In genomic region chr7:23268746-23269145, GRCh38 we compare ENCODE assay signal across 20 cellular contexts. TPM values are rescaled to one million over a fixed set of nuclear protein-coding genes. Genes with fewer than 3 reads are reported as not detected.
DNase-seq lines count a peak whose midpoint lies in the region; ATAC-seq, FAIRE-seq and TF ChIP-seq lines count a peak whose summit lies in the region.
"Had no signal": no experiment of that assay in that cellular context is flagged by ENCODE, and none has a peak within 500 bp of the region (broad histone marks: within the 10 kb centered on the region; RNA-seq: fewer than 3 reads in every experiment).

No MANE protein-coding gene starts in this region.

- H3K14ac ChIP-seq in IMR-90 (replicated peaks; ENCODE audit: low read depth, low read length), result no peak overlapping the region

- H3K4me2 ChIP-seq in IMR-90 (ENCODE audit: low read depth, low read length), result no peak overlapping the region
- H3K4me2 ChIP-seq: PC-9 had no signal

- no peak overlapping the region for H3K4ac ChIP-seq in IMR-90 (ENCODE audit: low read depth, low read length)

- in situ Hi-C loops in IMR-90 (cut with MboI; ENCODE audit: low sequenced_read_pairs), result no loop called here

- H2BK20ac ChIP-seq in IMR-90 (ENCODE audit: low read depth, low read length), result no peak overlapping the region

- H3K4me3 ChIP-seq in IMR-90 (ENCODE audit: insufficient read depth, low read depth, low read length) (no peak overlapping the region), bronchial epithelial cell (ENCODE audit: low read depth, low read length) (no peak overlapping the region), left ventricle myocardium inferior (no peak overlapping the region), esophagus muscularis mucosa (no peak overlapping the region)
- H3K4me3 ChIP-seq: GM12878, PC-9, SJCRH30 had no signal

- H3K27me3 Mint-ChIP-seq in progenitor cell of endocrine pancreas, result peaks cover 9% of the 10 kb centered on the region

- H4K91ac ChIP-seq in IMR-90 (ENCODE audit: insufficient read depth, low read depth, low read length), result no peak overlapping the region

- TF ChIP-seq RAD21 in IMR-90 (IDR thresholded peaks at IDR 0.05; ENCODE audit: low read length), result no peak

- H3K36me3 ChIP-seq in IMR-90 (ENCODE audit: control insufficient read depth, insufficient read depth, low read length) (no peaks in the 10 kb centered on the region), bronchial epithelial cell (ENCODE audit: control insufficient read depth, insufficient read depth, low read length) (no peaks in the 10 kb centered on the region), left ventricle myocardium inferior (peaks cover 66% of the 10 kb centered on the region), esophagus muscularis mucosa (peaks cover 0 to 33% (median 8%) of the 10 kb centered on the region in 4 donors)
- H3K36me3 ChIP-seq: SJCRH30 had no signal

- H3K18ac ChIP-seq in IMR-90 (ENCODE audit: low read depth, low read length), result no peak overlapping the region

- no peak overlapping the region for H4K5ac ChIP-seq in IMR-90 (ENCODE audit: low read depth, low read length)

- ATAC-seq in IMR-90 (ENCODE audit: low read depth) (no peak), GM21786 (IDR thresholded peaks at IDR 0.05; ENCODE audit: unreplicated experiment) (no peak)
- ATAC-seq: GM12878, HCT116 had no signal

- CTCF ChIA-PET in IMR-90 (lab: Yijun Ruan, JAX), result no interaction called here

- H3K9ac ChIP-seq in IMR-90 (ENCODE audit: low read depth, low read length), result no peak overlapping the region

- no peak for FAIRE-seq in bronchial epithelial cell (lab: Jason Lieb, UNC)
- FAIRE-seq: GM12878, GM19239 had no signal

- H3K9me3 ChIP-seq in IMR-90 (ENCODE audit: control insufficient read depth, insufficient read depth, low read length) (0 out of 2 replicates have a peak, but pooled peaks cover 2% of the 10 kb centered on the region), left ventricle myocardium inferior (replicated peaks) (no peaks in the 10 kb centered on the region), esophagus muscularis mucosa (no peaks in the 10 kb centered on the region)
- H3K9me3 ChIP-seq: SJCRH30 had no signal

- no peak overlapping the region for H2BK5ac ChIP-seq in IMR-90 (ENCODE audit: low read depth, low read length, poor library complexity, severe bottlenecking)

- H2AFZ ChIP-seq in IMR-90 (replicated peaks; ENCODE audit: low read length, poor library complexity), result no peak overlapping the region
- H2AFZ ChIP-seq: PC-9 had no signal

- H3K4me3 Mint-ChIP-seq in progenitor cell of endocrine pancreas (ENCODE audit: low read depth), result no peak overlapping the region

- peaks cover 4% of the 10 kb centered on the region for H3K4me1 Mint-ChIP-seq in progenitor cell of endocrine pancreas (ENCODE audit: low read depth)

- intact Hi-C loops in IMR-90 (cut with micrococcal nuclease), result no loop called here
- intact Hi-C loops in left ventricle myocardium inferior (cut with micrococcal nuclease), result loop anchor here (10.0 kb wide), 1 partner anchor 84 kb away; the partner anchor contains the start of gene NUP42
- intact Hi-C loops in esophagus muscularis mucosa (cut with DNase I), result loop anchor here (5.0 kb wide), 1 partner anchor 189 kb away; no protein-coding TSS in a partner anchor

- WGBS in IMR-90 (ENCODE audit: extremely low coverage in 2 of 2, insufficient read length in 1 of 2), 2 experiments, result 92% methylated on average over 2 of the region's 4 CpGs; no CpG with 5 or more reads in 1 of the 2 experiments
- 85% methylated on average over 3 of the region's 4 CpGs for WGBS in esophagus muscularis mucosa

- H4K20me1 ChIP-seq in IMR-90 (ENCODE audit: insufficient read depth, low read length), result no peaks in the 10 kb centered on the region

- peaks cover 2% of the 10 kb centered on the region; the same call in 1 of the 2 replicates for H3K4me1 ChIP-seq in IMR-90 (ENCODE audit: control insufficient read depth, insufficient read depth, low read length)
- peaks cover 20% of the 10 kb centered on the region for H3K4me1 ChIP-seq in left ventricle myocardium inferior
- H3K4me1 ChIP-seq in esophagus muscularis mucosa, result peaks cover 0 to 8% (median 3%) of the 10 kb centered on the region in 4 donors

- TF ChIP-seq EP300 in esophagus muscularis mucosa (IDR thresholded peaks at IDR 0.05), result no peak

- H3K27ac ChIP-seq in IMR-90 (ENCODE audit: insufficient read depth, low read length), result no peak overlapping the region
- peak overlapping the region; percentile 50 for H3K27ac ChIP-seq in left ventricle myocardium inferior (replicated peaks)
- no peak overlapping the region for H3K27ac ChIP-seq in esophagus muscularis mucosa (replicated peaks in 1 of 4)
- H3K27ac ChIP-seq: PC-9, RWPE1, SJCRH30 had no signal

- H3K27me3 ChIP-seq in IMR-90 (ENCODE audit: control insufficient read depth, insufficient read depth, low read length) (peaks cover 20% of the 10 kb centered on the region), bronchial epithelial cell (ENCODE audit: control insufficient read depth, insufficient read depth, low read length) (peaks cover 11% of the 10 kb centered on the region), left ventricle myocardium inferior (ENCODE audit: low read depth) (no peaks in the 10 kb centered on the region), esophagus muscularis mucosa (peaks cover 0 to 5% (median 0%) of the 10 kb centered on the region in 4 donors)

- POLR2A ChIA-PET in IMR-90 (lab: Charles Lee; ENCODE audit: unreplicated experiment), result no interaction called here

- H3K9me1 ChIP-seq in IMR-90 (ENCODE audit: insufficient read depth, low read length), result peaks cover 2% of the 10 kb centered on the region; the same call in 1 of the 2 replicates

- no peak overlapping the region for H3K56ac ChIP-seq in IMR-90 (ENCODE audit: extremely low read depth, insufficient read depth, low read length)

- TF ChIP-seq POLR2A in IMR-90 (IDR thresholded peaks at IDR 0.05; ENCODE audit: low read depth, low read length) (no peak), esophagus muscularis mucosa (IDR thresholded peaks at IDR 0.05; ENCODE audit: low read depth) (no peak)

- no peaks in the 10 kb centered on the region for H3K36me3 Mint-ChIP-seq in progenitor cell of endocrine pancreas (ENCODE audit: insufficient read depth)

- H2AK9ac ChIP-seq in IMR-90 (replicated peaks; ENCODE audit: low read depth, low read length, poor library complexity), result no peak overlapping the region

- H4K8ac ChIP-seq in IMR-90 (ENCODE audit: low read depth in 2 of 2, low read length in 2 of 2), result no peak overlapping the region

- BruUV-seq in IMR-90 (replicated peaks; lab: Mats Ljungman, UMichigan), result no TSS peak

- TF ChIP-seq CTCF in IMR-90 (conservative IDR thresholded peaks at IDR 0.05; ENCODE audit: low read depth, low read length) (no peak), bronchial epithelial cell (IDR thresholded peaks at IDR 0.05; ENCODE audit: insufficient read depth, low read length, severe bottlenecking) (no peak), left ventricle myocardium inferior (IDR thresholded peaks at IDR 0.05; ENCODE audit: borderline replicate concordance) (no peak), esophagus muscularis mucosa (IDR thresholded peaks at IDR 0.05) (no peak), progenitor cell of endocrine pancreas (IDR thresholded peaks at IDR 0.05; ENCODE audit: unreplicated experiment) (no peak)

- H2BK15ac ChIP-seq in IMR-90 (ENCODE audit: low read depth, low read length), result no peak overlapping the region

- dilution Hi-C loops in IMR-90 (cut with HindIII; ENCODE audit: low sequenced_read_pairs, unreplicated experiment), result no loop called here

- no peaks in the 10 kb centered on the region for H3K9me3 Mint-ChIP-seq in progenitor cell of endocrine pancreas (ENCODE audit: low read depth)

- H3K27ac Mint-ChIP-seq in progenitor cell of endocrine pancreas, result no peak overlapping the region

- DNase-seq in EH (ENCODE audit: low read depth), result peak; percentile 3
- DNase-seq in IMR-90, result peak; percentile 6
- DNase-seq in bronchial epithelial cell (ENCODE audit: low read depth), result peak; percentile 36
- peak; percentile 38 for DNase-seq in left ventricle myocardium inferior
- DNase-seq in esophagus muscularis mucosa (ENCODE audit: extremely low spot score), result no peak
- DNase-seq in progenitor cell of endocrine pancreas (ENCODE audit: low spot score, unreplicated experiment), result no peak
- DNase-seq: DMS 273 treated with DMSO at 0.1 percent for 48 hours, EL, GOT3, NCI-H1417, NCI-H187 treated with DMSO at 0.1 percent for 48 hours, NCI-H2227 treated with DMSO at 0.1 percent for 48 hours, NCI-H524, SJCRH30 had no signal

- no peak overlapping the region for H3K23ac ChIP-seq in IMR-90 (ENCODE audit: low read depth, low read length)

- no peak overlapping the region for H2BK120ac ChIP-seq in IMR-90 (ENCODE audit: low read depth, low read length)

- H2AK5ac ChIP-seq in IMR-90 (ENCODE audit: low read depth, low read length), result no peak overlapping the region

- H3K79me1 ChIP-seq in IMR-90 (ENCODE audit: low read depth in 1 of 2, low read length in 2 of 2), result no peaks in the 10 kb centered on the region

TF ChIP-seq in IMR-90, 13 proteins besides CTCF, POLR2A, EP300 and RAD21 (continues in another document):
- TF ChIP-seq RFX5 (IDR thresholded peaks at IDR 0.05; ENCODE audit: low read depth, low read length) (no peak), CEBPB (IDR thresholded peaks at IDR 0.05; ENCODE audit: low read depth, low read length) (no peak), MAFK (IDR thresholded peaks at IDR 0.05; ENCODE audit: low read depth, low read length) (no peak)
- TF ChIP-seq, protein P1, sequence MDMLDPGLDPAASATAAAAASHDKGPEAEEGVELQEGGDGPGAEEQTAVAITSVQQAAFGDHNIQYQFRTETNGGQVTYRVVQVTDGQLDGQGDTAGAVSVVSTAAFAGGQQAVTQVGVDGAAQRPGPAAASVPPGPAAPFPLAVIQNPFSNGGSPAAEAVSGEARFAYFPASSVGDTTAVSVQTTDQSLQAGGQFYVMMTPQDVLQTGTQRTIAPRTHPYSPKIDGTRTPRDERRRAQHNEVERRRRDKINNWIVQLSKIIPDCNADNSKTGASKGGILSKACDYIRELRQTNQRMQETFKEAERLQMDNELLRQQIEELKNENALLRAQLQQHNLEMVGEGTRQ (IDR thresholded peaks at IDR 0.05; ENCODE audit: low read depth, low read length), result no peak

RNA-seq across cellular contexts. Expression of gene GPNMB, which starts 22.2 kb away (rescaled TPM):
- total RNA-seq in IMR-90 (2012; rRNA removed) (under 0.01 TPM in 1 of 2 replicates, not detected in the other), bronchial epithelial cell (13.4 and 57.0 TPM in 2 replicates), left ventricle myocardium inferior (288 TPM), esophagus muscularis mucosa (10 to 100 TPM; 46.1 to 94.9 (median 60.7) TPM), progenitor cell of endocrine pancreas (0.98 and 1.4 TPM in 2 replicates)
- polyA plus RNA-seq in IMR-90 (2012; rRNA removed), result 0.14 TPM in 1 of 2 replicates, not detected in the other
- polyA plus RNA-seq in IMR-90 (2012; cell fraction: cytosol; rRNA removed), result 0.03 and 0.18 TPM in 2 replicates
- 0.07 and 0.28 TPM in 2 replicates for polyA plus RNA-seq in IMR-90 (2012; cell fraction: nucleus; rRNA removed; ENCODE audit: low replicate concordance)

RNA-seq across cellular contexts. Expression of gene MALSU1, which starts 30.4 kb away (rescaled TPM):
- total RNA-seq in IMR-90 (2012; rRNA removed) (30.5 and 47.8 TPM in 2 replicates), bronchial epithelial cell (61.6 and 81.5 TPM in 2 replicates), left ventricle myocardium inferior (85.9 TPM), esophagus muscularis mucosa (10 to 100 TPM; 39.0 to 74.2 (median 63.3) TPM), progenitor cell of endocrine pancreas (47.2 and 50.4 TPM in 2 replicates)
- polyA plus RNA-seq in IMR-90 (2012; rRNA removed), result 36.0 and 54.4 TPM in 2 replicates
- 95.4 and 113 TPM in 2 replicates for polyA plus RNA-seq in IMR-90 (2012; cell fraction: cytosol; rRNA removed)
- polyA plus RNA-seq in IMR-90 (2012; cell fraction: nucleus; rRNA removed; ENCODE audit: low replicate concordance), result 33.6 and 35.6 TPM in 2 replicates

Comparison
In these comparisons a context has a peak if more than half of its experiments do, and no peak if none do; other contexts are left out.
1. DNase-seq: peak in EH (single experiment), IMR-90 (single experiment), bronchial epithelial cell (single experiment) and left ventricle myocardium inferior (single experiment); none in esophagus muscularis mucosa (single experiment) and progenitor cell of endocrine pancreas (single experiment).